39 cellular contexts compared by ENCODE assay signal in the genomic region with DNA sequence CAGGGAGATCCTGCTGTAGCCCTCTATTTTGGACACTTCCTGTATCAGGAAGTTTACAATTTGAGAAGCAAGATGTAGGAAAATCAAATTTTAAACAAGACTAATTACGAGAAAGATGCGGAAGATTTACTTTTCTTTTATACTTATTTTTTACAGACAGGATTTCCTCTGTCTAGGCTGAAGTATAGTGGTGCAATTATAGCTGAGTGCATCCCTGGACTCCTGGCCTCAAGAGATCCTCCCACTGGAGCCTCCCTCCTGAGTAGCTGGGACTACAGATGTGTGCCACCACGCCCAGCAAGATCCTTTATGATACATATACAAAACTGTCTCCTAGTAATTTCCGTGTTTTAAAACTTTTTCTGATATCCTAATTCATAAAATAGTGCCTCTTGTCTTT. TPM values are rescaled to one million over a fixed set of nuclear protein-coding genes. Genes with fewer than 3 reads are reported as not detected.
"Had no signal": no experiment of that assay in that cellular context is flagged by ENCODE, and none has a peak within 500 bp of the region (broad histone marks: within the 10 kb centered on the region; RNA-seq: fewer than 3 reads in every experiment).

No MANE protein-coding gene starts in this region.

- H3K36me3 ChIP-seq: ascending aorta, cardiac muscle cell had no signal

- H3K4me1 ChIP-seq: ascending aorta had no signal

- H3K4me3 ChIP-seq: ascending aorta, cardiac muscle cell had no signal

- DNase-seq: activated B cell treated with CpG ODN at 0.5 μM for 24 hours; activated CD4-positive, alpha-beta memory T cell treated with anti-CD3 and anti-CD28 coated beads for 36 hours; activated CD4-positive, alpha-beta T cell treated with anti-CD3 and anti-CD28 coated beads for 4 hours; activated CD4-positive, alpha-beta T cell treated with anti-CD3 and anti-CD28 coated beads, Interleukin-2, amount 10 ng/mL, durations not matched to agents 24 days and 14 days; activated CD4-positive, alpha-beta T cell treated with anti-CD3 and anti-CD28 coated beads, Interleukin-2, amount 50 U/mL, for 1 hour; activated CD4-positive, alpha-beta T cell treated with anti-CD3 and anti-CD28 coated beads, Interleukin-2, amount 50 U/mL, for 4 hours; activated CD4-positive, CD25-positive, alpha-beta regulatory T cell treated with anti-CD3 and anti-CD28 coated beads, Interleukin-2, amount 50 U/mL, for 72 hours; activated CD8-positive, alpha-beta memory T cell treated with anti-CD3 and anti-CD28 coated beads for 24 hours; activated CD8-positive, alpha-beta memory T cell treated with anti-CD3 and anti-CD28 coated beads, Interleukin-2, amount 10 ng/mL, durations not matched to agents 7 days and 5 days; activated CD8-positive, alpha-beta memory T cell treated with anti-CD3 and anti-CD28 coated beads, Interleukin-2, amount 50 U/mL, for 48 hours; activated CD8-positive, alpha-beta T cell treated with anti-CD3 and anti-CD28 coated beads for 36 hours; activated effector memory CD4-positive, alpha-beta T cell treated with Interleukin-2 at 50 U/mL for 16 hours; activated gamma-delta T cell; activated naive CD4-positive, alpha-beta T cell treated with anti-CD3 and anti-CD28 coated beads, Interleukin-2, amount 10 ng/mL, durations not matched to agents 7 days and 5 days; activated naive CD4-positive, alpha-beta T cell treated with Interleukin-2 at 50 U/mL for 16 hours; activated naive CD8-positive, alpha-beta T cell treated with anti-CD3 and anti-CD28 coated beads, Interleukin-2, amount 10 ng/mL, durations not matched to agents 7 days and 5 days; activated naive CD8-positive, alpha-beta T cell treated with anti-CD3 and anti-CD28 coated beads, Interleukin-2, amount 50 U/mL, for 24 hours; activated T-cell treated with anti-CD3 and anti-CD28 coated beads, Interleukin-2, amount 50 U/mL, for 24 hours; activated T-cell treated with anti-CD3 and anti-CD28 coated beads, Interleukin-2, amount 50 U/mL, for 48 hours; amygdala; anterior cingulate cortex; caudate nucleus; SW 1271; T-helper 1 cell; T-helper 2 cell; T-helper 9 cell had no signal

- H3K27ac Mint-ChIP-seq: activated B cell treated with CpG ODN at 0.5 μM for 24 hours; activated CD4-positive, alpha-beta memory T cell treated with anti-CD3 and anti-CD28 coated beads for 36 hours; activated CD4-positive, alpha-beta T cell treated with anti-CD3 and anti-CD28 coated beads, Interleukin-2, amount 10 ng/mL, durations not matched to agents 24 days and 14 days; activated CD8-positive, alpha-beta memory T cell treated with anti-CD3 and anti-CD28 coated beads, Interleukin-2, amount 10 ng/mL, durations not matched to agents 7 days and 5 days; activated CD8-positive, alpha-beta T cell treated with anti-CD3 and anti-CD28 coated beads for 36 hours; activated naive CD4-positive, alpha-beta T cell treated with anti-CD3 and anti-CD28 coated beads, Interleukin-2, amount 10 ng/mL, durations not matched to agents 7 days and 5 days; activated naive CD4-positive, alpha-beta T cell treated with anti-CD3 and anti-CD28 coated beads, Interleukin-2, amount 50 U/mL, for 24 hours; activated naive CD8-positive, alpha-beta T cell; activated naive CD8-positive, alpha-beta T cell treated with anti-CD3 and anti-CD28 coated beads, Interleukin-2, amount 10 ng/mL, durations not matched to agents 7 days and 5 days; activated naive CD8-positive, alpha-beta T cell treated with anti-CD3 and anti-CD28 coated beads, Interleukin-2, amount 50 U/mL, for 24 hours; activated T-cell treated with anti-CD3 and anti-CD28 coated beads, Interleukin-2, amount 50 U/mL, for 24 hours; activated T-helper 2 cell treated with anti-CD3 and anti-CD28 coated beads, Interferon-gamma antibody, Interleukin-2, Interleukin-4, amounts not matched to agents 10 μg/mL and 5 μg/mL and 100 μg/mL, durations not matched to agents 14 hours and 24 hours and 36 hours; brain; T-helper 1 cell treated with Interleukin-12 subunit alpha and Interleukin-12 subunit beta and Interleukin-4 antibody, amounts not matched to agents 30 μg/mL and 1 μg/mL, for 36 hours; T-helper 2 cell treated with Interferon-gamma antibody and Interleukin-4, amounts not matched to agents 5 μg/mL and 100 μg/mL, for 36 hours had no signal

- H3K36me3 Mint-ChIP-seq: activated CD4-positive, alpha-beta memory T cell treated with anti-CD3 and anti-CD28 coated beads for 36 hours; activated CD8-positive, alpha-beta memory T cell treated with anti-CD3 and anti-CD28 coated beads, Interleukin-2, amount 10 ng/mL, durations not matched to agents 7 days and 5 days; activated naive CD4-positive, alpha-beta T cell treated with anti-CD3 and anti-CD28 coated beads, Interleukin-2, amount 10 ng/mL, durations not matched to agents 7 days and 5 days; activated naive CD4-positive, alpha-beta T cell treated with anti-CD3 and anti-CD28 coated beads, Interleukin-2, amount 50 U/mL, for 24 hours; activated naive CD8-positive, alpha-beta T cell; activated naive CD8-positive, alpha-beta T cell treated with anti-CD3 and anti-CD28 coated beads, Interleukin-2, amount 10 ng/mL, durations not matched to agents 7 days and 5 days; brain had no signal

- ATAC-seq: activated CD8-positive, alpha-beta memory T cell treated with anti-CD3 and anti-CD28 coated beads, Interleukin-2, amount 10 ng/mL, durations not matched to agents 7 days and 5 days; activated CD8-positive, alpha-beta T cell treated with anti-CD3 and anti-CD28 coated beads for 36 hours; activated naive CD8-positive, alpha-beta T cell treated with anti-CD3 and anti-CD28 coated beads, Interleukin-2, amount 50 U/mL, for 24 hours had no signal

- H3K27me3 ChIP-seq: ascending aorta, cardiac muscle cell had no signal

- H3K4me3 Mint-ChIP-seq: activated B cell treated with CpG ODN at 0.5 μM for 24 hours; activated CD4-positive, alpha-beta memory T cell treated with anti-CD3 and anti-CD28 coated beads for 36 hours; activated CD4-positive, alpha-beta T cell treated with anti-CD3 and anti-CD28 coated beads, Interleukin-2, amount 10 ng/mL, durations not matched to agents 24 days and 14 days; activated CD8-positive, alpha-beta memory T cell treated with anti-CD3 and anti-CD28 coated beads, Interleukin-2, amount 10 ng/mL, durations not matched to agents 7 days and 5 days; activated CD8-positive, alpha-beta T cell treated with anti-CD3 and anti-CD28 coated beads for 36 hours; activated naive CD4-positive, alpha-beta T cell treated with anti-CD3 and anti-CD28 coated beads, Interleukin-2, amount 10 ng/mL, durations not matched to agents 7 days and 5 days; activated naive CD4-positive, alpha-beta T cell treated with anti-CD3 and anti-CD28 coated beads, Interleukin-2, amount 50 U/mL, for 24 hours; activated naive CD8-positive, alpha-beta T cell; activated naive CD8-positive, alpha-beta T cell treated with anti-CD3 and anti-CD28 coated beads, Interleukin-2, amount 10 ng/mL, durations not matched to agents 7 days and 5 days; activated naive CD8-positive, alpha-beta T cell treated with anti-CD3 and anti-CD28 coated beads, Interleukin-2, amount 50 U/mL, for 24 hours; activated T-cell treated with anti-CD3 and anti-CD28 coated beads, Interleukin-2, amount 50 U/mL, for 24 hours; brain; central memory CD8-positive, alpha-beta T cell; T-helper 1 cell treated with Interleukin-12 subunit alpha and Interleukin-12 subunit beta and Interleukin-4 antibody, amounts not matched to agents 30 μg/mL and 1 μg/mL, for 36 hours; T-helper 2 cell treated with Interferon-gamma antibody and Interleukin-4, amounts not matched to agents 5 μg/mL and 100 μg/mL, for 36 hours had no signal

- H3K9me3 Mint-ChIP-seq: activated B cell treated with CpG ODN at 0.5 μM for 24 hours; activated CD4-positive, alpha-beta memory T cell treated with anti-CD3 and anti-CD28 coated beads for 36 hours; activated CD4-positive, alpha-beta T cell treated with anti-CD3 and anti-CD28 coated beads, Interleukin-2, amount 10 ng/mL, durations not matched to agents 24 days and 14 days; activated CD8-positive, alpha-beta T cell treated with anti-CD3 and anti-CD28 coated beads for 36 hours; activated naive CD4-positive, alpha-beta T cell treated with anti-CD3 and anti-CD28 coated beads, Interleukin-2, amount 10 ng/mL, durations not matched to agents 7 days and 5 days; activated naive CD4-positive, alpha-beta T cell treated with anti-CD3 and anti-CD28 coated beads, Interleukin-2, amount 50 U/mL, for 24 hours; activated naive CD8-positive, alpha-beta T cell treated with anti-CD3 and anti-CD28 coated beads, Interleukin-2, amount 10 ng/mL, durations not matched to agents 7 days and 5 days; activated naive CD8-positive, alpha-beta T cell treated with anti-CD3 and anti-CD28 coated beads, Interleukin-2, amount 50 U/mL, for 24 hours; activated T-cell treated with anti-CD3 and anti-CD28 coated beads, Interleukin-2, amount 50 U/mL, for 24 hours; activated T-helper 2 cell treated with anti-CD3 and anti-CD28 coated beads, Interferon-gamma antibody, Interleukin-2, Interleukin-4, amounts not matched to agents 10 μg/mL and 5 μg/mL and 100 μg/mL, durations not matched to agents 14 hours and 24 hours and 36 hours; central memory CD8-positive, alpha-beta T cell; T-helper 1 cell treated with Interleukin-12 subunit alpha and Interleukin-12 subunit beta and Interleukin-4 antibody, amounts not matched to agents 30 μg/mL and 1 μg/mL, for 36 hours; T-helper 2 cell treated with Interferon-gamma antibody and Interleukin-4, amounts not matched to agents 5 μg/mL and 100 μg/mL, for 36 hours had no signal

- H3K27me3 Mint-ChIP-seq: activated CD4-positive, alpha-beta memory T cell treated with anti-CD3 and anti-CD28 coated beads for 36 hours; activated CD4-positive, alpha-beta T cell treated with anti-CD3 and anti-CD28 coated beads, Interleukin-2, amount 10 ng/mL, durations not matched to agents 24 days and 14 days; activated CD8-positive, alpha-beta memory T cell treated with anti-CD3 and anti-CD28 coated beads, Interleukin-2, amount 10 ng/mL, durations not matched to agents 7 days and 5 days; activated naive CD4-positive, alpha-beta T cell treated with anti-CD3 and anti-CD28 coated beads, Interleukin-2, amount 50 U/mL, for 24 hours; activated naive CD8-positive, alpha-beta T cell; activated naive CD8-positive, alpha-beta T cell treated with anti-CD3 and anti-CD28 coated beads, Interleukin-2, amount 10 ng/mL, durations not matched to agents 7 days and 5 days; activated naive CD8-positive, alpha-beta T cell treated with anti-CD3 and anti-CD28 coated beads, Interleukin-2, amount 50 U/mL, for 24 hours; activated T-cell treated with anti-CD3 and anti-CD28 coated beads, Interleukin-2, amount 50 U/mL, for 24 hours; central memory CD8-positive, alpha-beta T cell had no signal

- H3K27ac ChIP-seq: ascending aorta, cardiac muscle cell, VCaP had no signal

- H3K4me1 Mint-ChIP-seq: activated B cell treated with CpG ODN at 0.5 μM for 24 hours; activated CD4-positive, alpha-beta T cell treated with anti-CD3 and anti-CD28 coated beads, Interleukin-2, amount 10 ng/mL, durations not matched to agents 24 days and 14 days; activated CD8-positive, alpha-beta memory T cell treated with anti-CD3 and anti-CD28 coated beads, Interleukin-2, amount 10 ng/mL, durations not matched to agents 7 days and 5 days; activated naive CD4-positive, alpha-beta T cell treated with anti-CD3 and anti-CD28 coated beads, Interleukin-2, amount 10 ng/mL, durations not matched to agents 7 days and 5 days; activated naive CD4-positive, alpha-beta T cell treated with anti-CD3 and anti-CD28 coated beads, Interleukin-2, amount 50 U/mL, for 24 hours; activated naive CD8-positive, alpha-beta T cell treated with anti-CD3 and anti-CD28 coated beads, Interleukin-2, amount 10 ng/mL, durations not matched to agents 7 days and 5 days; activated naive CD8-positive, alpha-beta T cell treated with anti-CD3 and anti-CD28 coated beads, Interleukin-2, amount 50 U/mL, for 24 hours; brain; central memory CD8-positive, alpha-beta T cell had no signal

- H3K9me3 ChIP-seq: ascending aorta had no signal

- FAIRE-seq: bronchial epithelial cell, TTC549 had no signal

RNA-seq across cellular contexts. Expression of gene CARD18, which starts 17.2 kb away (rescaled TPM):
- total RNA-seq: activated B cell treated with CpG ODN at 0.5 μM for 24 hours; activated CD4-positive, alpha-beta memory T cell treated with anti-CD3 and anti-CD28 coated beads for 36 hours; activated CD4-positive, alpha-beta T cell treated with anti-CD3 and anti-CD28 coated beads, Interleukin-2, amount 10 ng/mL, durations not matched to agents 24 days and 14 days; activated CD8-positive, alpha-beta memory T cell treated with anti-CD3 and anti-CD28 coated beads, Interleukin-2, amount 10 ng/mL, durations not matched to agents 7 days and 5 days; activated CD8-positive, alpha-beta T cell treated with anti-CD3 and anti-CD28 coated beads for 36 hours; activated naive CD8-positive, alpha-beta T cell treated with anti-CD3 and anti-CD28 coated beads, Interleukin-2, amount 10 ng/mL, durations not matched to agents 7 days and 5 days; activated T-helper 2 cell treated with anti-CD3 and anti-CD28 coated beads, Interferon-gamma antibody, Interleukin-2, Interleukin-4, amounts not matched to agents 10 μg/mL and 5 μg/mL and 100 μg/mL, durations not matched to agents 14 hours and 24 hours and 36 hours; ascending aorta; cardiac muscle cell had no signal
- polyA plus RNA-seq: adipose tissue had no signal
